In the genomic region with DNA sequence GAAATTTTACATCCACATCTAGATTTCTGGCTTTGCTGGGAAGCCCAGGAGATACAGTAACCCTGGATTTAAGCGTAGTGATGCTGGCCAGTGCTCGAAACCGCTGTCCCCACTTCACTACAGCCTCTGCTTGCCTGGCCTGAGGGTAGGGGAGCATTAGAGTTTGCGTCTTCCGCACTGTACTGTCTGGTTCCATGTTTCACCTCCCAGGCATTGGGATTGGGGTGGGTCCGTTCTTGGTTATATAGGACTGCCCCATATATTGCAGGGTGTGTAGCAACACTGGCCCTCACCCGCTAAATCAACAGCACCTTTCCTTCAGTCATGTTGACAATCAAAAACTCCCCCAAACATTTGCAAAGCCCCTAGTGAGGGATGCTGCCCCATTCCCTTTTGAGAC, we compare ENCODE assay signal across 17 cellular contexts.
DNase-seq lines count a peak whose midpoint lies in the region; ATAC-seq, FAIRE-seq and TF ChIP-seq lines count a peak whose summit lies in the region.
"Had no signal": no experiment of that assay in that cellular context is flagged by ENCODE, and none has a peak within 500 bp of the region (broad histone marks: within the 10 kb centered on the region; RNA-seq: fewer than 3 reads in every experiment).

No MANE protein-coding gene starts in this region.

- ATAC-seq in upper lobe of right lung (no peak), GM21526 (IDR thresholded peaks at IDR 0.05; ENCODE audit: low FRiP score, unreplicated experiment) (no peak), GM18517 (IDR thresholded peaks at IDR 0.05; ENCODE audit: unreplicated experiment) (no peak)
- ATAC-seq in CD8-positive, alpha-beta T cell = no peak

- peaks cover 75% of the 10 kb centered on the region for H3K4me1 Mint-ChIP-seq in neural progenitor cell
- peaks cover 22% of the 10 kb centered on the region for H3K4me1 Mint-ChIP-seq in CD8-positive, alpha-beta T cell (ENCODE audit: low read depth)

- no peaks in the 10 kb centered on the region for H3K79me1 ChIP-seq in H1 (ENCODE audit: low read depth, low read length)

- DNase-seq in HTR-8/SVneo (ENCODE audit: insufficient read length, low spot score) = no peak
- peak in 1 of 2 experiments; percentile 19 for DNase-seq in H1 (ENCODE audit: low read depth in 1 of 2, low spot score in 2 of 2)
- DNase-seq in neural progenitor cell (ENCODE audit: low spot score) = no peak
- no peak for DNase-seq in tibial artery
- DNase-seq in upper lobe of right lung = no peak
- no peak for DNase-seq in CD8-positive, alpha-beta T cell
- DNase-seq: activated B cell treated with CpG ODN at 0.5 μM for 24 hours; activated CD8-positive, alpha-beta memory T cell treated with anti-CD3 and anti-CD28 coated beads for 24 hours; activated effector memory CD4-positive, alpha-beta T cell treated with anti-CD3 and anti-CD28 coated beads, Interleukin-2, amount 50 U/mL, for 16 hours; aorta; GF-D8; kidney glomerular epithelial cell; stimulated activated CD4-positive, alpha-beta T cell treated with anti-CD3 and anti-CD28 coated beads, Interleukin-2, amount 100 ng/mL, for 24 hours had no signal

- no peak overlapping the region for H3K4ac ChIP-seq in H1 (replicated peaks; ENCODE audit: insufficient read length, low read depth, low read length)

- H4K91ac ChIP-seq in H1 (replicated peaks; ENCODE audit: insufficient read length, low read length) = peak overlapping the region; percentile 36

- no peak overlapping the region for H3K56ac ChIP-seq in H1 (replicated peaks; ENCODE audit: insufficient read length, low read depth, low read length)

- WGBS in H1 (ENCODE audit: extremely low coverage in 1 of 2, insufficient coverage in 1 of 2, insufficient read length in 1 of 2, insufficient replicate concordance in 2 of 2, low coverage in 1 of 2, low lambda C conversion rate in 2 of 2, missing lambda C conversion rate in 1 of 2), 2 experiments = 89% methylated on average over 7 of the region's 7 CpGs; no CpG with 5 or more reads in 1 of the 2 experiments

- TF ChIP-seq CTCF in H1 (IDR thresholded peaks at IDR 0.05; ENCODE audit: control extremely low read depth in 1 of 3, insufficient read depth in 1 of 3, low read depth in 1 of 3, low read length in 3 of 3) = no peak
- no peak for TF ChIP-seq CTCF in neural progenitor cell (IDR thresholded peaks at IDR 0.05)
- no peak for TF ChIP-seq CTCF in tibial artery (IDR thresholded peaks at IDR 0.05)
- no peak for TF ChIP-seq CTCF in upper lobe of right lung (IDR thresholded peaks at IDR 0.05)
- TF ChIP-seq CTCF in CD8-positive, alpha-beta T cell (IDR thresholded peaks at IDR 0.05) = no peak

- no peak overlapping the region for H3K27ac ChIP-seq in H1 (ENCODE audit: low read depth, low read length)
- no peak overlapping the region for H3K27ac ChIP-seq in neural progenitor cell
- H3K27ac ChIP-seq in tibial artery = peak overlapping the region; percentile 77 to 94
- no peak overlapping the region for H3K27ac ChIP-seq in upper lobe of right lung
- no peak overlapping the region for H3K27ac ChIP-seq in CD8-positive, alpha-beta T cell (ENCODE audit: low read depth, low read length)

- H3K18ac ChIP-seq in H1 (ENCODE audit: extremely low read depth, low read length) = no peak overlapping the region

- H3K79me2 ChIP-seq in H1 (ENCODE audit: control insufficient read depth in 1 of 2, insufficient read depth in 2 of 2, low read length in 2 of 2) (no peaks in the 10 kb centered on the region), neural progenitor cell (ENCODE audit: low read depth) (no peaks in the 10 kb centered on the region)

- H3F3A ChIP-seq in neural progenitor cell (ENCODE audit: low read depth) = peaks cover 20% of the 10 kb centered on the region

- peak overlapping the region; percentile 67; the same call in 1 of the 2 replicates for H2BK15ac ChIP-seq in H1 (ENCODE audit: low read length)

- H3K9me3 ChIP-seq in H1 (ENCODE audit: insufficient read depth in 2 of 2, low read depth in 1 of 2, low read length in 1 of 2) = no peaks in the 10 kb centered on the region
- no peaks in the 10 kb centered on the region for H3K9me3 ChIP-seq in neural progenitor cell (ENCODE audit: low read depth)
- H3K9me3 ChIP-seq in tibial artery = no peaks in the 10 kb centered on the region
- H3K9me3 ChIP-seq in upper lobe of right lung = no peaks in the 10 kb centered on the region
- H3K9me3 ChIP-seq in CD8-positive, alpha-beta T cell (ENCODE audit: low read length) = no peaks in the 10 kb centered on the region

- H2AFZ ChIP-seq in H1 (ENCODE audit: low read length) = no peak overlapping the region
- H2AFZ ChIP-seq in neural progenitor cell (replicated peaks) = no peak overlapping the region

- TF ChIP-seq POLR2A in H1 (IDR thresholded peaks at IDR 0.05; ENCODE audit: control extremely low read depth in 1 of 2, low read depth in 2 of 2, low read length in 2 of 2) = no peak

- no peak for TF ChIP-seq RAD21 in H1 (IDR thresholded peaks at IDR 0.05 in 1 of 2, conservative IDR thresholded peaks at IDR 0.05 in 1 of 2; ENCODE audit: low read depth in 2 of 2, low read length in 2 of 2)

- intact Hi-C loops in tibial artery (cut with DNase I; ENCODE audit: low total_unique reads) (no loop called here), upper lobe of right lung (cut with DNase I) (no loop called here)
- intact Hi-C loops in CD8-positive, alpha-beta T cell (cut with DNase I, micrococcal nuclease) = no loop called here

- no peak overlapping the region for H2BK120ac ChIP-seq in H1 (replicated peaks; ENCODE audit: low read depth, low read length)

- no peak overlapping the region for H3K9ac ChIP-seq in H1 (replicated peaks in 1 of 4; ENCODE audit: extremely low read depth in 1 of 4, low read depth in 3 of 4, low read length in 3 of 4)
- H3K9ac ChIP-seq in neural progenitor cell = no peak overlapping the region

- CTCF ChIA-PET in H1 (lab: Charles Lee; ENCODE audit: partially characterized antibody) = interaction anchor here (0.7 kb wide), 1 partner anchor 86 kb away, joined by 3 read pairs; no protein-coding TSS in a partner anchor
- CTCF ChIA-PET in CD8-positive, alpha-beta T cell (lab: Charles Lee) = no interaction called here

- H3K4me1 ChIP-seq in H1 (replicated peaks in 1 of 4; ENCODE audit: control insufficient read depth in 3 of 4, insufficient read depth in 4 of 4, low read length in 3 of 4) = peaks cover 6 to 23% (median 15%) of the 10 kb centered on the region in 4 experiments
- H3K4me1 ChIP-seq in neural progenitor cell = peaks cover 36% of the 10 kb centered on the region
- H3K4me1 ChIP-seq in tibial artery = peaks cover 0 to 83% (median 68%) of the 10 kb centered on the region in 4 donors
- H3K4me1 ChIP-seq in upper lobe of right lung = peaks cover 55% of the 10 kb centered on the region
- H3K4me1 ChIP-seq in CD8-positive, alpha-beta T cell (ENCODE audit: insufficient read depth, low read length) = peaks cover 7% of the 10 kb centered on the region

- POLR2A ChIA-PET in H1 (lab: Charles Lee; ENCODE audit: partially characterized antibody) = no interaction called here
- POLR2A ChIA-PET in CD8-positive, alpha-beta T cell (lab: Charles Lee) = interaction anchor here (1.1 kb wide), 1 partner anchor 11 kb away, joined by 3 read pairs; no protein-coding TSS in a partner anchor

- TF ChIP-seq EP300 in H1 (IDR thresholded peaks at IDR 0.05; ENCODE audit: borderline replicate concordance in 1 of 2, low read depth in 2 of 2, low read length in 2 of 2) = no peak

- H4K20me1 ChIP-seq in H1 (replicated peaks in 1 of 2; ENCODE audit: control insufficient read depth in 1 of 2, insufficient read depth in 2 of 2, low read length in 2 of 2) = no peaks in the 10 kb centered on the region
- no peaks in the 10 kb centered on the region for H4K20me1 ChIP-seq in neural progenitor cell (ENCODE audit: low read depth)

- H3K27me3 ChIP-seq in H1 (replicated peaks in 1 of 4; ENCODE audit: control insufficient read depth in 3 of 4, extremely low read depth in 1 of 4, insufficient read depth in 3 of 4, low read length in 3 of 4) = no peaks in the 10 kb centered on the region; a peak in 1 of 7 replicates
- H3K27me3 ChIP-seq in neural progenitor cell = no peaks in the 10 kb centered on the region
- no peaks in the 10 kb centered on the region for H3K27me3 ChIP-seq in tibial artery
- H3K27me3 ChIP-seq in upper lobe of right lung = no peaks in the 10 kb centered on the region
- no peaks in the 10 kb centered on the region for H3K27me3 ChIP-seq in CD8-positive, alpha-beta T cell (ENCODE audit: insufficient read depth, low read length)

- H2BK12ac ChIP-seq in H1 (ENCODE audit: low read depth, low read length) = no peak overlapping the region

- H3K9me3 Mint-ChIP-seq in neural progenitor cell = peaks cover 5% of the 10 kb centered on the region
- H3K9me3 Mint-ChIP-seq in CD8-positive, alpha-beta T cell = no peaks in the 10 kb centered on the region
- H3K9me3 Mint-ChIP-seq: activated B cell treated with CpG ODN at 0.5 μM for 24 hours; T-helper 1 cell treated with Interleukin-12 subunit alpha and Interleukin-12 subunit beta and Interleukin-4 antibody, amounts not matched to agents 30 μg/mL and 1 μg/mL, for 36 hours had no signal

- no peak overlapping the region for H2AK5ac ChIP-seq in H1 (ENCODE audit: low read depth, low read length)

- H3K36me3 ChIP-seq in H1 (ENCODE audit: control insufficient read depth in 2 of 4, insufficient read depth in 4 of 4, low read length in 3 of 4) = no peaks in the 10 kb centered on the region
- no peaks in the 10 kb centered on the region for H3K36me3 ChIP-seq in neural progenitor cell
- no peaks in the 10 kb centered on the region for H3K36me3 ChIP-seq in tibial artery
- H3K36me3 ChIP-seq in upper lobe of right lung = no peaks in the 10 kb centered on the region
- no peaks in the 10 kb centered on the region for H3K36me3 ChIP-seq in CD8-positive, alpha-beta T cell (ENCODE audit: insufficient read depth, low read length)

- H3K27me3 Mint-ChIP-seq in neural progenitor cell (ENCODE audit: insufficient read depth, low read depth) = peaks cover 14% of the 10 kb centered on the region
- H3K27me3 Mint-ChIP-seq in CD8-positive, alpha-beta T cell (ENCODE audit: low read depth) = no peaks in the 10 kb centered on the region
- H3K27me3 Mint-ChIP-seq: activated B cell treated with CpG ODN at 0.5 μM for 24 hours had no signal

- no peak overlapping the region for H3K14ac ChIP-seq in H1 (ENCODE audit: insufficient read length)

- FAIRE-seq in HTR-8/SVneo (lab: Jason Lieb, UNC) (peak; percentile 31), H1 (lab: Jason Lieb, UNC) (no peak)
- FAIRE-seq: colon had no signal

- no peak overlapping the region for H4K5ac ChIP-seq in H1 (ENCODE audit: insufficient read length, low read depth, low read length)

- H3K23ac ChIP-seq in H1 (ENCODE audit: insufficient read length) = no peak overlapping the region

- H4K8ac ChIP-seq in H1 (ENCODE audit: extremely low read depth, insufficient read depth, low read length) = no peak overlapping the region

- H2BK20ac ChIP-seq in H1 (ENCODE audit: low read length) = peak overlapping the region; percentile 88; the same call in 1 of the 2 replicates

- H3K23me2 ChIP-seq in H1 (ENCODE audit: low read depth, low read length) = no peaks in the 10 kb centered on the region

- no peak overlapping the region for H3K4me3 ChIP-seq in H1 (ENCODE audit: extremely low read depth in 1 of 4, insufficient read depth in 2 of 4, low read depth in 3 of 4, low read length in 4 of 4)
- no peak overlapping the region for H3K4me3 ChIP-seq in neural progenitor cell
- H3K4me3 ChIP-seq in tibial artery = no peak overlapping the region
- H3K4me3 ChIP-seq in upper lobe of right lung = no peak overlapping the region
- no peak overlapping the region for H3K4me3 ChIP-seq in CD8-positive, alpha-beta T cell (ENCODE audit: low read depth, low read length)

- H3K4me3 Mint-ChIP-seq in neural progenitor cell = peak overlapping the region; percentile 13
- H3K4me3 Mint-ChIP-seq in CD8-positive, alpha-beta T cell = no peak overlapping the region
- H3K4me3 Mint-ChIP-seq: activated B cell treated with CpG ODN at 0.5 μM for 24 hours; T-helper 1 cell treated with Interleukin-12 subunit alpha and Interleukin-12 subunit beta and Interleukin-4 antibody, amounts not matched to agents 30 μg/mL and 1 μg/mL, for 36 hours had no signal

- H3K4me2 ChIP-seq in H1 (ENCODE audit: insufficient read depth in 1 of 2, low read depth in 2 of 2, low read length in 2 of 2) (no peak overlapping the region), neural progenitor cell (no peak overlapping the region)

- H2BK5ac ChIP-seq in H1 (ENCODE audit: low read depth, low read length) = peak overlapping the region; percentile 24; the same call in 1 of the 2 replicates

- peak overlapping the region; percentile 69 for H3K27ac Mint-ChIP-seq in neural progenitor cell
- no peak overlapping the region for H3K27ac Mint-ChIP-seq in CD8-positive, alpha-beta T cell
- H3K27ac Mint-ChIP-seq: activated B cell treated with CpG ODN at 0.5 μM for 24 hours; T-helper 1 cell treated with Interleukin-12 subunit alpha and Interleukin-12 subunit beta and Interleukin-4 antibody, amounts not matched to agents 30 μg/mL and 1 μg/mL, for 36 hours had no signal

- peaks cover 9% of the 10 kb centered on the region for H3K36me3 Mint-ChIP-seq in neural progenitor cell
- no peaks in the 10 kb centered on the region for H3K36me3 Mint-ChIP-seq in CD8-positive, alpha-beta T cell

Comparison
In these comparisons a context has a peak if more than half of its experiments do, and no peak if none do; other contexts are left out.
1. H3K27ac ChIP-seq: peak in tibial artery (2 of 2); none in H1 (single experiment), neural progenitor cell (single experiment), upper lobe of right lung (single experiment) and CD8-positive, alpha-beta T cell (single experiment).